In the genomic region with DNA sequence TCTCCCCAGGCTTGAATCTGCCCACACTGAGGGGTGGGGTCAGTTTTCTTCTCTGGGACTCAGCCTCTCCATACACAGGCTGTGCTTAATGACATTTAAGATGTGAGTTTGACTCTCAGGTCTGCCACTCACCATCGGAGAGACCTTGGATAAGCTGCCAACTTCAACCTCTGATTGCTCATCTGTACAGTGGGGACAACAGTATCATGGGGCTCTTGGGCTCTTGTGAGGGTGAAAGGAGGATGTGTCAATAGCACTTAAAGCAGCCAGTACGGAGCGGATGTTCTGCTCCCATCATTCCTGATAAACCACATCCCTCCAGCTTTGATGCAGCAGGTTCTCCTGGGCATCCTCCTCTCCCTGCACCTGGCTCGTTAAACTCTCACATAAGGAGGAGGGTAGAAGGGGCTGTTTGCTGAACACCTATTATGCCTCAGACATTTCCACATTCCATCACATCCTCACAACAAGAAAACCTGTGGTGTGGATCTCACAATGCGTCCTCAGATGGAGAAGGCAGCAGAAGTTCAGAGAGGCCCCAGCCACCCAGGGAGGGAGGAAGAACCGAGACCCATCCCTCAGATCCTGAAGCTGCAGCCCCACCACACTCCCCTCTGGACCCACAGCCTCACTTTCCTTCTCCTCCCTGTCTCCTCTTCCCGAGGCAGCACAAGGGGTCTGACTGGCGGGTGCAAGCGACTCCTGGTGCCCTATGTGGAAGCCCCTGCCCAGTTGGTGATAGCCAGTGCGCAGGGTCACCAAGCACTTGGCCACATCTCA, we compare ENCODE assay signal across 23 cellular contexts. TPM values are rescaled to one million over a fixed set of nuclear protein-coding genes. Genes with fewer than 3 reads are reported as not detected.
A peak's percentile ranks its signal among the peaks of the same experiment; 100 is the strongest.
DNase-seq lines count a peak whose midpoint lies in the region; ATAC-seq and TF ChIP-seq lines count a peak whose summit lies in the region.
"Had no signal": no experiment of that assay in that cellular context is flagged by ENCODE, and none has a peak within 500 bp of the region (broad histone marks: within the 10 kb centered on the region; RNA-seq: fewer than 3 reads in every experiment).

No MANE protein-coding gene starts in this region.

- H3K4ac ChIP-seq in mesenchymal stem cell (ENCODE audit: low read depth in 1 of 2, low read length in 2 of 2) = no peak overlapping the region

- no peak overlapping the region for H3K18ac ChIP-seq in mesenchymal stem cell (ENCODE audit: low read depth in 1 of 2, low read length in 2 of 2)

- H3K4me2 ChIP-seq in mesenchymal stem cell (ENCODE audit: low read length, poor library complexity, severe bottlenecking) = no peak overlapping the region
- H3K4me2 ChIP-seq: BLaER1 treated with 17β-estradiol and CSF1 and Interleukin-3, amounts not matched to agents 10 nM and 100 nM had no signal

- no peak overlapping the region for H2BK12ac ChIP-seq in mesenchymal stem cell (ENCODE audit: low read length in 2 of 2)

- no peaks in the 10 kb centered on the region for H3K36me3 ChIP-seq in mesenchymal stem cell (ENCODE audit: control insufficient read depth in 1 of 2, insufficient read depth in 2 of 2, low read depth in 1 of 2, low read length in 2 of 2)
- H3K36me3 ChIP-seq in vagina = no peaks in the 10 kb centered on the region
- no peaks in the 10 kb centered on the region for H3K36me3 ChIP-seq in CD8-positive, alpha-beta T cell (ENCODE audit: insufficient read depth, low read length)
- H3K36me3 ChIP-seq: BE2C; BLaER1 treated with 17β-estradiol and CSF1 and Interleukin-3, amounts not matched to agents 10 nM and 100 nM had no signal

- H3K23ac ChIP-seq in mesenchymal stem cell (ENCODE audit: low read length in 2 of 2) = no peak overlapping the region

- no peak for ATAC-seq in CD8-positive, alpha-beta T cell

- no peak overlapping the region for H2BK5ac ChIP-seq in mesenchymal stem cell (ENCODE audit: low read depth, low read length, poor library complexity, severe bottlenecking)

- POLR2A ChIA-PET in CD8-positive, alpha-beta T cell (lab: Charles Lee) = no interaction called here

- H3K9me3 Mint-ChIP-seq in CD8-positive, alpha-beta T cell = no peaks in the 10 kb centered on the region
- H3K9me3 Mint-ChIP-seq: CD4-positive, alpha-beta T cell had no signal

- no peaks in the 10 kb centered on the region for H3K9me3 ChIP-seq in mesenchymal stem cell (ENCODE audit: control insufficient read depth, low read length)
- no peaks in the 10 kb centered on the region for H3K9me3 ChIP-seq in vagina
- no peaks in the 10 kb centered on the region for H3K9me3 ChIP-seq in CD8-positive, alpha-beta T cell (ENCODE audit: low read length)
- H3K9me3 ChIP-seq: BE2C; BLaER1 treated with 17β-estradiol and CSF1 and Interleukin-3, amounts not matched to agents 10 nM and 100 nM had no signal

- intact Hi-C loops in vagina (cut with DNase I) = no loop called here
- intact Hi-C loops in CD8-positive, alpha-beta T cell (cut with DNase I, micrococcal nuclease) = no loop called here

- H3K4me3 Mint-ChIP-seq in CD8-positive, alpha-beta T cell = no peak overlapping the region
- H3K4me3 Mint-ChIP-seq: CD4-positive, alpha-beta T cell had no signal

- H2AK5ac ChIP-seq in mesenchymal stem cell (ENCODE audit: low read length, severe bottlenecking) = no peak overlapping the region

- H3K14ac ChIP-seq in mesenchymal stem cell (ENCODE audit: low read length in 2 of 2) = no peak overlapping the region

- no peak overlapping the region for H3K27ac Mint-ChIP-seq in CD8-positive, alpha-beta T cell
- H3K27ac Mint-ChIP-seq: CD4-positive, alpha-beta T cell had no signal

- H3K27me3 Mint-ChIP-seq in CD8-positive, alpha-beta T cell (ENCODE audit: low read depth) = peaks cover 49% of the 10 kb centered on the region

- no peak overlapping the region for H2BK120ac ChIP-seq in mesenchymal stem cell (ENCODE audit: low read depth, low read length)

- no peak overlapping the region for H4K8ac ChIP-seq in mesenchymal stem cell (ENCODE audit: low read length)

- no peaks in the 10 kb centered on the region for H3K4me1 ChIP-seq in mesenchymal stem cell (ENCODE audit: control insufficient read depth, insufficient read depth, low read depth, low read length)
- no peaks in the 10 kb centered on the region for H3K4me1 ChIP-seq in vagina
- H3K4me1 ChIP-seq in CD8-positive, alpha-beta T cell (ENCODE audit: insufficient read depth, low read length) = no peaks in the 10 kb centered on the region
- H3K4me1 ChIP-seq: BE2C; BLaER1 treated with 17β-estradiol and CSF1 and Interleukin-3, amounts not matched to agents 10 nM and 100 nM had no signal

- CTCF ChIA-PET in CD8-positive, alpha-beta T cell (lab: Charles Lee) = no interaction called here

- H3K79me1 ChIP-seq in mesenchymal stem cell (replicated peaks; ENCODE audit: low read length, poor library complexity, severe bottlenecking) = no peaks in the 10 kb centered on the region

- H3K9ac ChIP-seq in mesenchymal stem cell (ENCODE audit: low read length) = no peak overlapping the region
- H3K9ac ChIP-seq: BLaER1 treated with 17β-estradiol and CSF1 and Interleukin-3, amounts not matched to agents 10 nM and 100 nM; GM23248 had no signal

- no peak for TF ChIP-seq POLR2A in vagina (IDR thresholded peaks at IDR 0.05)

- H3K4me3 ChIP-seq in mesenchymal stem cell (ENCODE audit: insufficient read depth in 1 of 2, low read depth in 1 of 2, low read length in 2 of 2) = no peak overlapping the region
- no peak overlapping the region for H3K4me3 ChIP-seq in vagina
- no peak overlapping the region for H3K4me3 ChIP-seq in CD8-positive, alpha-beta T cell (ENCODE audit: low read depth, low read length)
- H3K4me3 ChIP-seq: BLaER1 treated with 17β-estradiol and CSF1 and Interleukin-3, amounts not matched to agents 10 nM and 100 nM; GM23248 had no signal

- peak; percentile 15 for DNase-seq in activated CD8-positive, alpha-beta memory T cell treated with anti-CD3 and anti-CD28 coated beads, Interleukin-2, amount 50 U/mL, for 48 hours
- no peak for DNase-seq in activated CD8-positive, alpha-beta memory T cell treated with anti-CD3 and anti-CD28 coated beads for 24 hours
- DNase-seq in mesenchymal stem cell = no peak
- peak; percentile 58 to 74 for DNase-seq in vagina (ENCODE audit: extremely low spot score in 2 of 2)
- DNase-seq in CD8-positive, alpha-beta T cell = no peak
- no peak for DNase-seq in RKO (ENCODE audit: low spot score)
- DNase-seq: AML-193; BE2C; Calu3; CD4-positive, alpha-beta T cell; COR-L47; DMS53; DMS79 treated with DMSO at 0.1 percent for 48 hours; GF-D8; GM23248; H7; HCEC 1CT had no signal

- H2BK15ac ChIP-seq in mesenchymal stem cell (ENCODE audit: low read depth, poor library complexity, severe bottlenecking) = no peak overlapping the region

- 83% methylated on average over 8 of the region's 10 CpGs for WGBS in mesenchymal stem cell

- H2AFZ ChIP-seq in mesenchymal stem cell (ENCODE audit: low read depth, low read length) = no peak overlapping the region
- H2AFZ ChIP-seq: GM23248 had no signal

- no peaks in the 10 kb centered on the region for H3K4me1 Mint-ChIP-seq in CD8-positive, alpha-beta T cell (ENCODE audit: low read depth)

- H3K27me3 ChIP-seq in mesenchymal stem cell (ENCODE audit: control insufficient read depth in 1 of 2, insufficient read depth in 1 of 2, low read length in 2 of 2) (peaks cover 68 to 94% of the 10 kb centered on the region in 2 experiments), vagina (no peaks in the 10 kb centered on the region)
- no peaks in the 10 kb centered on the region for H3K27me3 ChIP-seq in CD8-positive, alpha-beta T cell (ENCODE audit: insufficient read depth, low read length)

- H3K36me3 Mint-ChIP-seq in CD8-positive, alpha-beta T cell = no peaks in the 10 kb centered on the region
- H3K36me3 Mint-ChIP-seq: CD14-positive monocyte had no signal

- H4K91ac ChIP-seq in mesenchymal stem cell (ENCODE audit: low read length) = peak overlapping the region; percentile 11

- TF ChIP-seq CTCF in vagina (IDR thresholded peaks at IDR 0.05) = no peak
- no peak for TF ChIP-seq CTCF in CD8-positive, alpha-beta T cell (IDR thresholded peaks at IDR 0.05)

- H3K27ac ChIP-seq in mesenchymal stem cell (ENCODE audit: low read length, poor library complexity, severe bottlenecking) (no peak overlapping the region), vagina (no peak overlapping the region)
- H3K27ac ChIP-seq in CD8-positive, alpha-beta T cell (ENCODE audit: low read depth, low read length) = no peak overlapping the region
- H3K27ac ChIP-seq: 22Rv1; BLaER1 treated with 17β-estradiol and CSF1 and Interleukin-3, amounts not matched to agents 10 nM and 100 nM; GM23248 had no signal

RNA-seq across cellular contexts. Expression of a gene that starts 1.9 kb away (rescaled TPM):
- not detected for polyA plus RNA-seq in mesenchymal stem cell (2013, experiment 1 of 2)
- not detected for polyA plus RNA-seq in mesenchymal stem cell (2013, experiment 2 of 2)
- total RNA-seq in vagina = not detected
- not detected for total RNA-seq in CD8-positive, alpha-beta T cell
- total RNA-seq: Calu3; CD4-positive, alpha-beta T cell; Daoy; G401; GM23248 had no signal
- polyA plus RNA-seq: AG04450, CD14-positive monocyte, GM23248 had no signal

Comparison
In these comparisons a context has a peak if more than half of its experiments do, and no peak if none do; other contexts are left out.
1. DNase-seq: peak in activated CD8-positive, alpha-beta memory T cell treated with anti-CD3 and anti-CD28 coated beads, Interleukin-2, amount 50 U/mL, for 48 hours (single experiment) and vagina (2 of 2); none in activated CD8-positive, alpha-beta memory T cell treated with anti-CD3 and anti-CD28 coated beads for 24 hours (single experiment), mesenchymal stem cell (single experiment), CD8-positive, alpha-beta T cell (0 of 7) and RKO (single experiment).